Comparison of ENCODE assay signal across 23 cellular contexts in genomic region chr17:18066866-18067265, GRCh38. TPM values are rescaled to one million over a fixed set of nuclear protein-coding genes. Genes with fewer than 3 reads are reported as not detected.
DNase-seq lines count a peak whose midpoint lies in the region; ATAC-seq and TF ChIP-seq lines count a peak whose summit lies in the region.
"Had no signal": no experiment of that assay in that cellular context is flagged by ENCODE, and none has a peak within 500 bp of the region (broad histone marks: within the 10 kb centered on the region; RNA-seq: fewer than 3 reads in every experiment).

No MANE protein-coding gene starts in this region.

- H3K4me3 ChIP-seq in A673 (ENCODE audit: low read depth, low read length, poor library complexity, severe bottlenecking) (no peak overlapping the region), Karpas-422 (ENCODE audit: low read length) (no peak overlapping the region)
- H3K4me3 ChIP-seq: SK-N-MC had no signal

- DNase-seq in A673 (ENCODE audit: low spot score) (no peak), Karpas-422 (peak; percentile 26), fibroblast of peridontal ligament (ENCODE audit: extremely low read depth) (peak; percentile 52), superior temporal gyrus (ENCODE audit: extremely low spot score) (no peak), left lobe of liver (ENCODE audit: low spot score) (no peak), NCI-H2227 treated with DMSO at 0.1 percent for 48 hours (lab: John Stamatoyannopoulos, UW) (no peak)
- DNase-seq: 8988T; BE2C; CD4-positive, CD25-positive, alpha-beta regulatory T cell; COR-L47; DMS 273 treated with DMSO at 0.1 percent for 48 hours; DND-41; GDM1; H7; MV-4-11; NCI-H2107; NCI-H524; NCI-H82; OCI-M1; Right ventricle myocardium superior had no signal

- no peaks in the 10 kb centered on the region for H3K9me3 ChIP-seq in A673 (ENCODE audit: low read depth, low read length, poor library complexity, severe bottlenecking)
- H3K9me3 ChIP-seq in Karpas-422 (ENCODE audit: low read length) = no peaks in the 10 kb centered on the region
- H3K9me3 ChIP-seq: BE2C had no signal

- no peak overlapping the region for H3K4me2 ChIP-seq in Karpas-422 (ENCODE audit: low read depth, low read length, poor library complexity, severe bottlenecking)

- ATAC-seq in left lobe of liver = no peak

- H3K27me3 ChIP-seq in A673 (replicated peaks; ENCODE audit: insufficient read depth, low read depth, low read length, poor library complexity) (no peaks in the 10 kb centered on the region), Karpas-422 (ENCODE audit: low read length) (no peaks in the 10 kb centered on the region)
- H3K27me3 ChIP-seq: BE2C had no signal

- H3K9ac ChIP-seq in Karpas-422 (ENCODE audit: low read length) = no peak overlapping the region

- peaks cover 7% of the 10 kb centered on the region for H3K36me3 ChIP-seq in A673 (ENCODE audit: insufficient read depth, low read length, poor library complexity, severe bottlenecking)
- peaks cover 7% of the 10 kb centered on the region; the same call in 1 of the 2 replicates for H3K36me3 ChIP-seq in Karpas-422 (ENCODE audit: insufficient read depth, low read length)
- H3K36me3 ChIP-seq: BE2C had no signal

- BruUV-seq in A673 (replicated peaks; lab: Mats Ljungman, UMichigan) = TSS peak; percentile 22

- H3K27ac ChIP-seq in A673 (ENCODE audit: low read depth, low read length, poor library complexity, severe bottlenecking) (no peak overlapping the region), Karpas-422 (ENCODE audit: low read length) (no peak overlapping the region)
- H3K27ac ChIP-seq: HL-60, SK-N-MC had no signal

- H2AFZ ChIP-seq in Karpas-422 (ENCODE audit: low read length) = no peak overlapping the region

- TF ChIP-seq CTCF in A673 (conservative IDR thresholded peaks at IDR 0.05; ENCODE audit: low read depth, low read length) = no peak

- peaks cover 10% of the 10 kb centered on the region for H3K4me1 ChIP-seq in A673 (ENCODE audit: insufficient read depth, low read length, poor library complexity, severe bottlenecking)
- H3K4me1 ChIP-seq in Karpas-422 (ENCODE audit: low read length) = no peaks in the 10 kb centered on the region
- H3K4me1 ChIP-seq: BE2C had no signal

- intact Hi-C loops in A673 (cut with micrococcal nuclease; ENCODE audit: unreplicated experiment) = no loop called here

- H3K9me2 ChIP-seq in Karpas-422 (replicated peaks; ENCODE audit: insufficient read depth, low read length) = no peaks in the 10 kb centered on the region

- POLR2A ChIA-PET in A673 (lab: Charles Lee; ENCODE audit: low non-redundant PET) = no interaction called here

- CTCF ChIA-PET in A673 (lab: Charles Lee) = no interaction called here

- no peaks in the 10 kb centered on the region for H3K79me2 ChIP-seq in Karpas-422 (ENCODE audit: low read length)

- no peaks in the 10 kb centered on the region for H4K20me1 ChIP-seq in Karpas-422 (ENCODE audit: insufficient read depth, low read depth, low read length)

RNA-seq across cellular contexts. Expression of gene DRG2, which starts 20.9 kb away (rescaled TPM):
- 42.7 and 48.4 TPM in 2 replicates for total RNA-seq in A673 (2021)
- total RNA-seq in Karpas-422 (2014; rRNA removed; shearing (Covaris generic); ENCODE audit: low replicate concordance) = 21.5 and 26.3 TPM in 2 replicates
- total RNA-seq in left lobe of liver = 13.0 TPM

RNA-seq across cellular contexts. Expression of gene GID4, which starts 27.7 kb away (rescaled TPM):
- total RNA-seq in A673 (2021) (14.0 and 16.5 TPM in 2 replicates), left lobe of liver (5.6 TPM)
- 7.8 and 8.9 TPM in 2 replicates for total RNA-seq in Karpas-422 (2014; rRNA removed; shearing (Covaris generic); ENCODE audit: low replicate concordance)

RNA-seq across cellular contexts. Expression of gene ATPAF2, which starts 27.9 kb away (rescaled TPM):
- total RNA-seq in A673 (2021) (30.5 and 33.7 TPM in 2 replicates), left lobe of liver (25.9 TPM)
- 38.8 and 49.7 TPM in 2 replicates for total RNA-seq in Karpas-422 (2014; rRNA removed; shearing (Covaris generic); ENCODE audit: low replicate concordance)

RNA-seq across cellular contexts. Expression of gene MYO15A, which starts 41.7 kb away (rescaled TPM):
- 0.28 and 0.44 TPM in 2 replicates for total RNA-seq in A673 (2021)
- 0.11 and 1.3 TPM in 2 replicates for total RNA-seq in Karpas-422 (2014; rRNA removed; shearing (Covaris generic); ENCODE audit: low replicate concordance)
- 6.0 TPM for total RNA-seq in left lobe of liver
- total RNA-seq: HT1080 had no signal

Comparison
In these comparisons a context has a peak if more than half of its experiments do, and no peak if none do; other contexts are left out.
1. DNase-seq: peak in Karpas-422 (single experiment) and fibroblast of peridontal ligament (single experiment); none in A673 (single experiment), superior temporal gyrus (single experiment), left lobe of liver (single experiment) and NCI-H2227 treated with DMSO at 0.1 percent for 48 hours (single experiment).